Comparison of ENCODE assay signal across 7 cellular contexts in genomic region chr7:129188892-129189660, GRCh38. TPM values are rescaled to one million over a fixed set of nuclear protein-coding genes. Genes with fewer than 3 reads are reported as not detected.
ATAC-seq and TF ChIP-seq lines count a peak whose summit lies in the region.

No MANE protein-coding gene starts in this region.

- H3K4me2 ChIP-seq in OCI-LY1 (ENCODE audit: low read length), result peak overlapping the region; percentile 79

- ATAC-seq in GM19035 (IDR thresholded peaks at IDR 0.05; ENCODE audit: unreplicated experiment), result no peak
- no peak for ATAC-seq in GM19328 (IDR thresholded peaks at IDR 0.05; ENCODE audit: unreplicated experiment)
- ATAC-seq in HG03280 (IDR thresholded peaks at IDR 0.05; ENCODE audit: unreplicated experiment), result no peak

- H3K4me1 Mint-ChIP-seq in nephron, result peaks cover 51% of the 10 kb centered on the region

- 1 to 2% methylated on average over 75 to 83 of the region's 83 CpGs for WGBS in esophagus, 2 donors

- H3K4me1 ChIP-seq in OCI-LY1 (ENCODE audit: insufficient read depth, low read length, severe bottlenecking) (peaks cover 23% of the 10 kb centered on the region), esophagus (ENCODE audit: control insufficient read depth in 2 of 2, insufficient read depth in 2 of 2, low read length in 1 of 2) (peaks cover 0 to 8% of the 10 kb centered on the region in 2 donors)

- peak overlapping the region; percentile 66 for H3K4me3 ChIP-seq in GM12875 (ENCODE audit: low read depth, low read length)
- peak overlapping the region; percentile 57 for H3K4me3 ChIP-seq in OCI-LY1 (ENCODE audit: low read depth, low read length, poor library complexity, severe bottlenecking)
- peak overlapping the region; percentile 61 to 63 for H3K4me3 ChIP-seq in esophagus (ENCODE audit: low read depth in 1 of 2, low read length in 2 of 2)

- no peaks in the 10 kb centered on the region for H3K9me2 ChIP-seq in OCI-LY1 (ENCODE audit: low read depth, low read length)

- H3K27ac ChIP-seq in OCI-LY1 (ENCODE audit: low read depth, low read length, poor library complexity, severe bottlenecking), result no peak overlapping the region
- H3K27ac ChIP-seq in esophagus (ENCODE audit: low read depth in 2 of 2, low read length in 1 of 2), result no peak overlapping the region

- H3F3A ChIP-seq in OCI-LY1 (ENCODE audit: insufficient read depth, low read length), result no peaks in the 10 kb centered on the region

- H3K36me3 ChIP-seq in OCI-LY1 (ENCODE audit: insufficient read depth, low read length), result no peaks in the 10 kb centered on the region
- no peaks in the 10 kb centered on the region for H3K36me3 ChIP-seq in esophagus (ENCODE audit: control insufficient read depth in 2 of 2, insufficient read depth in 2 of 2, low read length in 1 of 2)

- TF ChIP-seq CTCF in GM12875 (IDR thresholded peaks at IDR 0.05; ENCODE audit: borderline replicate concordance, insufficient read depth, low read depth, low read length), result no peak
- TF ChIP-seq CTCF in OCI-LY1 (IDR thresholded peaks at IDR 0.05; ENCODE audit: low read length), result no peak
- TF ChIP-seq CTCF in nephron (IDR thresholded peaks at IDR 0.05; ENCODE audit: unreplicated experiment in 3 of 3), result no peak

- peaks cover 36% of the 10 kb centered on the region for H3K27me3 ChIP-seq in OCI-LY1 (ENCODE audit: insufficient read depth, low read length)
- H3K27me3 ChIP-seq in esophagus (ENCODE audit: control insufficient read depth in 1 of 2, insufficient read depth in 2 of 2, low read length in 2 of 2), result no peaks in the 10 kb centered on the region

- H3K9me3 ChIP-seq in OCI-LY1 (ENCODE audit: low read length), result no peaks in the 10 kb centered on the region
- no peaks in the 10 kb centered on the region for H3K9me3 ChIP-seq in esophagus (ENCODE audit: control insufficient read depth in 2 of 2, insufficient read depth in 1 of 2, low read depth in 1 of 2, low read length in 1 of 2)

- H3K4me3 Mint-ChIP-seq in nephron, result peak overlapping the region; percentile 94 to 100 (median 99)

- no peak overlapping the region for H2AFZ ChIP-seq in OCI-LY1 (ENCODE audit: low read length)

- H4K20me1 ChIP-seq in OCI-LY1 (ENCODE audit: insufficient read depth, low read length), result no peaks in the 10 kb centered on the region

- H3K9me3 Mint-ChIP-seq in nephron, result no peaks in the 10 kb centered on the region

- H3K79me2 ChIP-seq in OCI-LY1 (ENCODE audit: insufficient read depth, low read length), result no peaks in the 10 kb centered on the region

- peaks cover 22% of the 10 kb centered on the region for H3K36me3 Mint-ChIP-seq in nephron (ENCODE audit: low read depth)

- H3K27ac Mint-ChIP-seq in nephron, result peak overlapping the region; percentile 81 to 94 (median 93)

- no peaks in the 10 kb centered on the region for H3K27me3 Mint-ChIP-seq in nephron (ENCODE audit: low read depth)

- H3K9ac ChIP-seq in OCI-LY1 (ENCODE audit: low read length), result peak overlapping the region; percentile 30; the same call in 1 of the 2 replicates

RNA-seq across cellular contexts. Expression of gene SMO, which starts 0.6 kb away (rescaled TPM):
- 10 to 100 TPM in 1 of 2 donors, 1 to 10 TPM in 1; 9.5 to 10.8 TPM for polyA plus RNA-seq in esophagus

RNA-seq across cellular contexts. Expression of gene AHCYL2, which starts 35.8 kb away (rescaled TPM):
- 1 to 10 TPM; 3.8 to 5.5 TPM for polyA plus RNA-seq in esophagus

RNA-seq across cellular contexts. Expression of gene TSPAN33, which starts 44.6 kb away (rescaled TPM):
- polyA plus RNA-seq in esophagus, result 1 to 10 TPM; 1.8 to 3.8 TPM
